1 cellular context compared by ENCODE assay signal in genomic region chr22:36856121-36856791, GRCh38.
A peak's percentile ranks its signal among the peaks of the same experiment; 100 is the strongest.
TF ChIP-seq lines count a peak whose summit lies in the region.

No MANE protein-coding gene starts in this region.

TF ChIP-seq in HepG2, 621 proteins besides CTCF, POLR2A, EP300 and RAD21 (continued from another document and continues in another):
- TF ChIP-seq ZNF737 (CRISPR knock-in tag; IDR thresholded peaks at IDR 0.05; ENCODE audit: borderline replicate concordance) (no peak), ZC3H13 (CRISPR knock-in tag; IDR thresholded peaks at IDR 0.05) (0 out of 2 replicates have a peak, but pooled peaks have one; percentile 29), ZNF788 (CRISPR knock-in tag; IDR thresholded peaks at IDR 0.05; ENCODE audit: borderline replicate concordance) (peak; percentile 72; the same call in 1 of the 2 replicates), ZNF546 (CRISPR knock-in tag; conservative IDR thresholded peaks at IDR 0.05) (peak; percentile 56; the same call in 1 of the 2 replicates), ZNF549 (CRISPR knock-in tag; IDR thresholded peaks at IDR 0.05) (no peak), ZNF124 (CRISPR knock-in tag; IDR thresholded peaks at IDR 0.05) (peak; percentile 82), JARID2 (CRISPR knock-in tag; IDR thresholded peaks at IDR 0.05; ENCODE audit: insufficient replicate concordance) (peak; percentile 33), SP5 (CRISPR knock-in tag; IDR thresholded peaks at IDR 0.05; ENCODE audit: borderline replicate concordance, low read depth) (no peak), THAP11 (CRISPR knock-in tag; IDR thresholded peaks at IDR 0.05) (peak; percentile 60), ZNF225 (CRISPR knock-in tag; IDR thresholded peaks at IDR 0.05) (no peak), CHCHD3 (CRISPR knock-in tag; IDR thresholded peaks at IDR 0.05) (no peak), ETV5 (CRISPR knock-in tag; IDR thresholded peaks at IDR 0.05; ENCODE audit: borderline replicate concordance) (no peak), TOPORS (CRISPR knock-in tag; IDR thresholded peaks at IDR 0.05) (no peak), NFE2L2 (IDR thresholded peaks at IDR 0.05; ENCODE audit: low read length) (no peak), ZMAT3 (CRISPR knock-in tag; conservative IDR thresholded peaks at IDR 0.05) (no peak), GFI1 (CRISPR knock-in tag; IDR thresholded peaks at IDR 0.05; ENCODE audit: borderline replicate concordance) (no peak), SRF (IDR thresholded peaks at IDR 0.05; ENCODE audit: low read depth, low read length) (no peak), U2AF2 (IDR thresholded peaks at IDR 0.05; ENCODE audit: low read depth, low read length) (no peak), HIC2 (CRISPR knock-in tag; IDR thresholded peaks at IDR 0.05; ENCODE audit: low read depth) (no peak), ZNF280D (CRISPR knock-in tag; IDR thresholded peaks at IDR 0.05) (no peak), NFKBIZ (CRISPR knock-in tag; IDR thresholded peaks at IDR 0.05) (no peak), ZNF547 (CRISPR knock-in tag; IDR thresholded peaks at IDR 0.05) (no peak), DDIT3 (CRISPR knock-in tag; IDR thresholded peaks at IDR 0.05) (no peak), NCOA5 (CRISPR knock-in tag; IDR thresholded peaks at IDR 0.05) (no peak), TFAP4 (IDR thresholded peaks at IDR 0.05; ENCODE audit: borderline replicate concordance, low read depth) (peak; percentile 20; the same call in 1 of the 2 replicates), ZNF230 (CRISPR knock-in tag; IDR thresholded peaks at IDR 0.05) (no peak), HNRNPK (IDR thresholded peaks at IDR 0.05; ENCODE audit: low read depth, low read length, poor library complexity, severe bottlenecking) (no peak), SMAD9 (CRISPR knock-in tag; IDR thresholded peaks at IDR 0.05) (no peak), ARHGAP35 (CRISPR knock-in tag; IDR thresholded peaks at IDR 0.05; ENCODE audit: borderline replicate concordance) (no peak), MED8 (CRISPR knock-in tag; IDR thresholded peaks at IDR 0.05; ENCODE audit: insufficient replicate concordance) (no peak), XRCC5 (optimal IDR thresholded peaks at IDR 0.05; ENCODE audit: low read length) (peak; percentile 99), ZNF607 (CRISPR knock-in tag; IDR thresholded peaks at IDR 0.05; ENCODE audit: borderline replicate concordance) (no peak), FOXJ3 (CRISPR knock-in tag; IDR thresholded peaks at IDR 0.05; ENCODE audit: borderline replicate concordance) (no peak), ZNF615 (CRISPR knock-in tag; IDR thresholded peaks at IDR 0.05; ENCODE audit: borderline replicate concordance) (no peak), ATF4 (CRISPR knock-in tag; IDR thresholded peaks at IDR 0.05) (peak in 1 of 2 experiments; percentile 38; a peak in 1 of 4 replicates), SKIL (CRISPR knock-in tag; IDR thresholded peaks at IDR 0.05; ENCODE audit: borderline replicate concordance) (no peak), ZNF143 (CRISPR knock-in tag; IDR thresholded peaks at IDR 0.05) (0 out of 2 replicates have a peak, but pooled peaks have one; percentile 17), TFE3 (CRISPR knock-in tag; IDR thresholded peaks at IDR 0.05) (no peak), MIER3 (CRISPR knock-in tag; IDR thresholded peaks at IDR 0.05; ENCODE audit: borderline replicate concordance) (peak; percentile 60; the same call in 1 of the 2 replicates), TAF1 (CRISPR knock-in tag; IDR thresholded peaks at IDR 0.05) (no peak), POLR2G (IDR thresholded peaks at IDR 0.05; ENCODE audit: low read depth, low read length) (no peak), SP4 (CRISPR knock-in tag; IDR thresholded peaks at IDR 0.05) (no peak), ZNF513 (CRISPR knock-in tag; conservative IDR thresholded peaks at IDR 0.05) (no peak), ZNF652 (CRISPR knock-in tag; IDR thresholded peaks at IDR 0.05; ENCODE audit: borderline replicate concordance, low read depth) (no peak), ZNF205 (CRISPR knock-in tag; IDR thresholded peaks at IDR 0.05) (no peak), KLF15 (CRISPR knock-in tag; IDR thresholded peaks at IDR 0.05; ENCODE audit: borderline replicate concordance) (no peak), PTBP1 (IDR thresholded peaks at IDR 0.05; ENCODE audit: low read depth, low read length, poor library complexity, severe bottlenecking) (no peak), RNF219 (CRISPR knock-in tag; IDR thresholded peaks at IDR 0.05) (no peak), ELF1 (CRISPR knock-in tag; IDR thresholded peaks at IDR 0.05) (no peak), ZNF354B (CRISPR knock-in tag; IDR thresholded peaks at IDR 0.05) (no peak), ZBTB43 (CRISPR knock-in tag; conservative IDR thresholded peaks at IDR 0.05) (no peak), ZNF101 (CRISPR knock-in tag; IDR thresholded peaks at IDR 0.05; ENCODE audit: borderline replicate concordance, low read depth) (no peak), ZNF556 (CRISPR knock-in tag; IDR thresholded peaks at IDR 0.05; ENCODE audit: borderline replicate concordance) (no peak), KLF11 (CRISPR knock-in tag; IDR thresholded peaks at IDR 0.05) (no peak), ZIK1 (CRISPR knock-in tag; IDR thresholded peaks at IDR 0.05; ENCODE audit: borderline replicate concordance, low read depth) (no peak)
